10 cellular contexts compared by ENCODE assay signal in the genomic region with DNA sequence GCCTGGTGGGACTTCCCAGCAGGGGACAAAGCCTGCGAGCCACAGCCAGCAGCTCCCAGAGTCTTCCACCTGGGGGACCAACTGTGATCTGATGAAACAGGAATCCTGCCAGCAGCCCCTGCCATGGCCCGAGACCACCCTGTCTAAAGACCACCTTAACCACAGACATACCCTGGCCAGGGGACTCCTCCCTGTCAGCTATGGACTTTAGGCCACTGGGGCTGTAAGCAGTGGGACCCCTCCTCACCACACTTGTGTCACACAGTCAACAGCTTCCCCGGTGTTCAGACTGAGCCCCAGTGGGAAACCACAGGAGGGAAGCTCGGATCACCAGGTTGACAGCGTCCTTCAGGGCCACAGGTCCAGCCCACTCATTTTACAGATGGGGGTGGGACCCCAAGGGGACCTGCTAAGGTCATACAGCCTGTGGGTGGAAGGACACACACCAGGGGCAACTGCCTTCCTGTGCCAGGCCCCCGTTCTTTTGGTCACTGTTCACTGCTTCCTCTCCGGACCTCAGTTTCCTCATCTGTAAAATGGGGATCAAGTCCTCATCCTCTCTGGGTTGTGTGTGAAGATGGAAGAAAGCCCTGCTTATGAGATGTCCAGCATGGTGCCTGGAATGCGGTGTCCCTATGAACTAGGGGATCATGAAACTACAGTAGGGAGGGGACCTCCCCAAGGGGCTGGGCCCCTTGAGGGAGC. TPM values are rescaled to one million over a fixed set of nuclear protein-coding genes. Genes with fewer than 3 reads are reported as not detected.
DNase-seq lines count a peak whose midpoint lies in the region; ATAC-seq, FAIRE-seq and TF ChIP-seq lines count a peak whose summit lies in the region.
"Had no signal": no experiment of that assay in that cellular context is flagged by ENCODE, and none has a peak within 500 bp of the region (broad histone marks: within the 10 kb centered on the region; RNA-seq: fewer than 3 reads in every experiment).

No MANE protein-coding gene starts in this region.

- TF ChIP-seq RAD21 in GM12878 (IDR thresholded peaks at IDR 0.05; ENCODE audit: insufficient read depth, low read depth, low read length): no peak

- no peaks in the 10 kb centered on the region for H3K27me3 ChIP-seq in GM12878 (replicated peaks in 1 of 2; ENCODE audit: control insufficient read depth in 2 of 2, insufficient read depth in 2 of 2, low read length in 1 of 2)
- H3K27me3 ChIP-seq in right lobe of liver: no peaks in the 10 kb centered on the region
- no peaks in the 10 kb centered on the region for H3K27me3 ChIP-seq in stomach smooth muscle (ENCODE audit: control insufficient read depth in 1 of 2, insufficient read depth in 2 of 2, low read length in 2 of 2)

- H4K20me1 ChIP-seq in GM12878 (ENCODE audit: control insufficient read depth, insufficient read depth): no peaks in the 10 kb centered on the region

- H3K4me3 ChIP-seq in GM12878 (no peak overlapping the region), right lobe of liver (peak overlapping the region; percentile 27 to 46 (median 46)), stomach smooth muscle (ENCODE audit: low read length in 2 of 2) (no peak overlapping the region), lower leg skin (ENCODE audit: low read depth, poor library complexity, severe bottlenecking) (no peak overlapping the region)
- H3K4me3 ChIP-seq: SK-N-MC had no signal

- POLR2A ChIA-PET in GM12878 (lab: Charles Lee): no interaction called here

- no peak for TF ChIP-seq CTCF in GM12878 (IDR thresholded peaks at IDR 0.05 in 2 of 3, conservative IDR thresholded peaks at IDR 0.05 in 1 of 3; ENCODE audit: control insufficient read depth in 2 of 3, extremely low read depth in 1 of 3, insufficient read depth in 1 of 3, low read depth in 3 of 3, low read length in 3 of 3)
- no peak for TF ChIP-seq CTCF in right lobe of liver (IDR thresholded peaks at IDR 0.05)
- no peak for TF ChIP-seq CTCF in lower leg skin (IDR thresholded peaks at IDR 0.05)

- H3K9me3 ChIP-seq in GM12878 (replicated peaks; ENCODE audit: control insufficient read depth, insufficient read depth, low read length): no peaks in the 10 kb centered on the region
- H3K9me3 ChIP-seq in right lobe of liver: no peaks in the 10 kb centered on the region
- no peaks in the 10 kb centered on the region for H3K9me3 ChIP-seq in stomach smooth muscle (ENCODE audit: control insufficient read depth in 2 of 2, low read length in 2 of 2)

- H3K9me3 Mint-ChIP-seq in stimulated activated naive CD8-positive, alpha-beta T cell treated with anti-CD3 and anti-CD28 coated beads, Interleukin-15, amount 100 ng/mL, for 72 hours: no peaks in the 10 kb centered on the region
- H3K9me3 Mint-ChIP-seq: activated CD4-positive, alpha-beta memory T cell treated with anti-CD3 and anti-CD28 coated beads for 36 hours had no signal

- in situ Hi-C loops in GM12878 (cut with MboI): no loop called here

- no peak overlapping the region for H3K4me2 ChIP-seq in GM12878 (ENCODE audit: control insufficient read depth, insufficient read depth)

- TF ChIP-seq POLR2A in GM12878 (IDR thresholded peaks at IDR 0.05; ENCODE audit: low read depth, low read length) (no peak), right lobe of liver (IDR thresholded peaks at IDR 0.05) (no peak), lower leg skin (IDR thresholded peaks at IDR 0.05) (no peak)

- H2AFZ ChIP-seq in GM12878 (ENCODE audit: control insufficient read depth, low read depth, low read length): no peak overlapping the region

- ATAC-seq in GM12878 (no peak), right lobe of liver (no peak), GM19328 (IDR thresholded peaks at IDR 0.05; ENCODE audit: unreplicated experiment) (no peak)
- no peak for ATAC-seq in stimulated activated naive CD8-positive, alpha-beta T cell treated with anti-CD3 and anti-CD28 coated beads, Interleukin-15, amount 100 ng/mL, for 72 hours

- DNase-seq in HS-27A (ENCODE audit: low read depth) (peak; percentile 36), GM12878 (ENCODE audit: low read depth, low spot score) (no peak), right lobe of liver (no peak), lower leg skin (ENCODE audit: low spot score in 2 of 2) (no peak), islet precursor cell (no peak)
- no peak for DNase-seq in stimulated activated naive CD8-positive, alpha-beta T cell treated with anti-CD3 and anti-CD28 coated beads, Interleukin-15, amount 100 ng/mL, for 72 hours
- DNase-seq: activated CD4-positive, alpha-beta memory T cell treated with anti-CD3 and anti-CD28 coated beads for 36 hours had no signal

- SMC1A ChIA-PET in GM12878 (lab: Charles Lee; ENCODE audit: uncharacterized antibody, unreplicated experiment): interaction anchor here (1.2 kb wide), 1 partner anchor 24 kb away, joined by 3 read pairs; no protein-coding TSS in a partner anchor

- H3K79me2 ChIP-seq in GM12878 (ENCODE audit: control insufficient read depth, insufficient read depth, low read length): no peaks in the 10 kb centered on the region

- H3K4me3 Mint-ChIP-seq in stimulated activated naive CD8-positive, alpha-beta T cell treated with anti-CD3 and anti-CD28 coated beads, Interleukin-15, amount 100 ng/mL, for 72 hours: no peak overlapping the region
- H3K4me3 Mint-ChIP-seq: activated CD4-positive, alpha-beta memory T cell treated with anti-CD3 and anti-CD28 coated beads for 36 hours had no signal

- intact Hi-C loops in GM12878 (cut with micrococcal nuclease; ENCODE audit: unreplicated experiment) (no loop called here), right lobe of liver (cut with DNase I) (loop anchor here in 1 of 2 donors (5.0 to 10.0 kb wide), 2 partner anchors 38 to 80 kb away; no protein-coding TSS in a partner anchor), lower leg skin (cut with DNase I; ENCODE audit: low total_unique reads) (no loop called here)

- H3K4me1 ChIP-seq in GM12878 (ENCODE audit: control insufficient read depth, insufficient read depth, low read length) (peaks cover 17% of the 10 kb centered on the region), right lobe of liver (peaks cover 0 to 45% (median 19%) of the 10 kb centered on the region in 4 donors), stomach smooth muscle (ENCODE audit: control insufficient read depth, insufficient read depth, low read length) (peaks cover 59% of the 10 kb centered on the region)

- CTCF ChIA-PET in GM12878 (lab: Yijun Ruan, JAX): no interaction called here

- no peak for FAIRE-seq in GM12878 (lab: Jason Lieb, UNC)

- 23% methylated on average over 8 of the region's 8 CpGs for WGBS in GM12878 (ENCODE audit: insufficient coverage, insufficient replicate concordance, low lambda C conversion rate, missing lambda C conversion rate)
- WGBS in right lobe of liver (ENCODE audit: insufficient coverage, low coverage, low lambda C conversion rate, missing lambda C conversion rate): 28% methylated on average over 3 of the region's 8 CpGs
- 62 to 65% methylated on average over 8 of the region's 8 CpGs for WGBS in lower leg skin, 2 donors

- peaks cover 43% of the 10 kb centered on the region for H3K4me1 Mint-ChIP-seq in stimulated activated naive CD8-positive, alpha-beta T cell treated with anti-CD3 and anti-CD28 coated beads, Interleukin-15, amount 100 ng/mL, for 72 hours

- H3K36me3 ChIP-seq in GM12878 (ENCODE audit: control insufficient read depth in 2 of 2, insufficient read depth in 2 of 2, low read length in 1 of 2): no peaks in the 10 kb centered on the region
- peaks cover 0 to 15% (median 9%) of the 10 kb centered on the region in 4 donors for H3K36me3 ChIP-seq in right lobe of liver
- peaks cover 2 to 7% of the 10 kb centered on the region in 2 donors for H3K36me3 ChIP-seq in stomach smooth muscle (ENCODE audit: control insufficient read depth in 2 of 2, insufficient read depth in 2 of 2, low read length in 2 of 2)

- peaks cover 25% of the 10 kb centered on the region for H3K27me3 Mint-ChIP-seq in stimulated activated naive CD8-positive, alpha-beta T cell treated with anti-CD3 and anti-CD28 coated beads, Interleukin-15, amount 100 ng/mL, for 72 hours
- H3K27me3 Mint-ChIP-seq: activated CD4-positive, alpha-beta memory T cell treated with anti-CD3 and anti-CD28 coated beads for 36 hours had no signal

- H3K9ac ChIP-seq in GM12878 (ENCODE audit: control insufficient read depth, insufficient read depth, low read length) (no peak overlapping the region), stomach smooth muscle (ENCODE audit: low read length in 2 of 2) (no peak overlapping the region)

- H3K27ac Mint-ChIP-seq in stimulated activated naive CD8-positive, alpha-beta T cell treated with anti-CD3 and anti-CD28 coated beads, Interleukin-15, amount 100 ng/mL, for 72 hours: no peak overlapping the region
- H3K27ac Mint-ChIP-seq: activated CD4-positive, alpha-beta memory T cell treated with anti-CD3 and anti-CD28 coated beads for 36 hours had no signal

- H3K27ac ChIP-seq in GM12878 (ENCODE audit: control insufficient read depth, insufficient read depth) (no peak overlapping the region), right lobe of liver (peak overlapping the region; percentile 74 to 93 (median 84)), stomach smooth muscle (ENCODE audit: low read length) (peak overlapping the region; percentile 75)
- H3K27ac ChIP-seq: SK-N-MC had no signal

- RAD21 ChIA-PET in GM12878 (lab: Charles Lee; ENCODE audit: unreplicated experiment): interaction anchor here (1.0 to 1.1 kb wide), 2 partner anchors 65 to 99 kb away, joined by 3 to 4 read pairs; no protein-coding TSS in a partner anchor

- TF ChIP-seq EP300 in GM12878 (IDR thresholded peaks at IDR 0.05; ENCODE audit: borderline replicate concordance in 1 of 2, control insufficient read depth in 1 of 2, low read depth in 2 of 2, low read length in 2 of 2): no peak

- BruUV-seq in GM12878 (replicated peaks; lab: Mats Ljungman, UMichigan): no TSS peak

RNA-seq across cellular contexts. Expression of a gene that starts 11.4 kb away (rescaled TPM):
- not detected in 2 replicates for total RNA-seq in GM12878 (2013; cell fraction: nucleolus; rRNA removed)
- 0.16 and 0.28 TPM in 2 replicates for total RNA-seq in GM12878 (2014; rRNA removed)
- 0.05 and 0.09 TPM in 2 replicates for total RNA-seq in GM12878 (2014; rRNA removed; fragmentation: Illumina TruSeq; extraction: Trizol)
- 0.32 and 0.51 TPM in 2 replicates for total RNA-seq in GM12878 (2021)
- polyA plus RNA-seq in GM12878 (2011; ENCODE audit: low read depth): 0.10 TPM
- 0.06 and 0.27 TPM in 2 replicates for polyA plus RNA-seq in GM12878 (2011; rRNA removed)
- polyA plus RNA-seq in GM12878 (2011; cell fraction: cytosol; rRNA removed): 0.10 and 0.13 TPM in 2 replicates
- polyA plus RNA-seq in GM12878 (2011; cell fraction: nucleus; rRNA removed): 0.19 and 0.29 TPM in 2 replicates
- polyA plus RNA-seq in GM12878 (2012): 0.20 and 0.22 TPM in 2 replicates
- polyA plus RNA-seq in GM12878 (2014; fragmentation: Illumina TruSeq; extraction: Trizol): 0.12 and 0.24 TPM in 2 replicates
- not detected for polyA plus RNA-seq in GM12878 (2014; fragmentation: Nextera tagmentation; extraction: Ambion mirVana)
- polyA plus RNA-seq in GM12878 (2014; rRNA removed): 0.04 and 0.16 TPM in 2 replicates
- under 1 TPM; 0.19 to 0.37 TPM for polyA plus RNA-seq in GM12878 (2016; fragmentation: Nextera tagmentation; extraction: Ambion mirVana)
- polyA minus RNA-seq in GM12878 (2011; rRNA and poly(A)+ RNA removed): 0.29 and 1.4 TPM in 2 replicates
- 2.1 and 3.4 TPM in 2 replicates for polyA minus RNA-seq in GM12878 (2011; cell fraction: cytosol; rRNA and poly(A)+ RNA removed)
- 0.60 and 1.2 TPM in 2 replicates for polyA minus RNA-seq in GM12878 (2011; cell fraction: nucleus; rRNA and poly(A)+ RNA removed)
- total RNA-seq in right lobe of liver: 10 to 100 TPM in 4 of 6 experiments, 1 to 10 TPM in 2; 6.0 to 14.7 (median 10.8) TPM
- total RNA-seq in lower leg skin: 10 to 100 TPM; 63.6 to 83.8 (median 68.8) TPM

Comparison
In these comparisons a context has a peak if more than half of its experiments do, and no peak if none do; other contexts are left out.
1. H3K4me3 ChIP-seq: peak in right lobe of liver (3 of 3); none in GM12878 (single experiment), stomach smooth muscle (0 of 2) and lower leg skin (single experiment).
2. RNA of a gene that starts 11.4 kb away (total RNA-seq): 63.6 to 83.8 TPM in lower leg skin and 6.0 to 14.7 TPM in right lobe of liver; 0.05 to 0.51 TPM in GM12878; every median in the first group is over 4 times any median in the second.